15 cellular contexts compared by ENCODE assay signal in genomic region chr14:99645545-99646505, GRCh38. TPM values are rescaled to one million over a fixed set of nuclear protein-coding genes. Genes with fewer than 3 reads are reported as not detected.
A peak's percentile ranks its signal among the peaks of the same experiment; 100 is the strongest.
DNase-seq lines count a peak whose midpoint lies in the region; ATAC-seq, FAIRE-seq and TF ChIP-seq lines count a peak whose summit lies in the region.
"Had no signal": no experiment of that assay in that cellular context is flagged by ENCODE, and none has a peak within 500 bp of the region (broad histone marks: within the 10 kb centered on the region; RNA-seq: fewer than 3 reads in every experiment).

No MANE protein-coding gene starts in this region.

- no peak overlapping the region for H3K27ac Mint-ChIP-seq in neural progenitor cell
- H3K27ac Mint-ChIP-seq: CD4-positive, alpha-beta T cell had no signal

- POLR2A ChIA-PET in A549 (lab: Yijun Ruan, JAX) = no interaction called here

- H3K4me3 ChIP-seq in A549 = peak overlapping the region; percentile 44
- H3K4me3 ChIP-seq in NT2/D1 (ENCODE audit: insufficient read length, low read depth) = peak overlapping the region; percentile 47
- peak overlapping the region; percentile 11 to 45 (median 24) for H3K4me3 ChIP-seq in fibroblast of lung (replicated peaks in 1 of 4; ENCODE audit: control extremely low read depth in 1 of 4, insufficient read depth in 1 of 4, low read depth in 3 of 4, low read length in 4 of 4)
- H3K4me3 ChIP-seq in neural progenitor cell = peak overlapping the region; percentile 36
- H3K4me3 ChIP-seq: PC-9 had no signal

- no peak for TF ChIP-seq POLR2A in A549 (IDR thresholded peaks at IDR 0.05; ENCODE audit: low read length)

- peaks cover 28% of the 10 kb centered on the region for H3K4me1 Mint-ChIP-seq in neural progenitor cell

- H3K4me1 ChIP-seq in A549 (0 out of 3 replicates have a peak, but pooled peaks cover 7% of the 10 kb centered on the region), NT2/D1 (ENCODE audit: insufficient read depth, insufficient read length) (peaks cover 8% of the 10 kb centered on the region), fibroblast of lung (ENCODE audit: control insufficient read depth, extremely low read depth, insufficient read depth, low read length) (no peaks in the 10 kb centered on the region), neural progenitor cell (peaks cover 21% of the 10 kb centered on the region)

- DNase-seq in A549 (ENCODE audit: low read depth in 1 of 2, low spot score in 1 of 2) = no peak
- no peak for DNase-seq in NT2/D1 (ENCODE audit: low read depth, low spot score)
- DNase-seq in fibroblast of lung (ENCODE audit: low read depth in 2 of 2) = no peak
- no peak for DNase-seq in neural progenitor cell (ENCODE audit: low spot score)
- DNase-seq in SKM-1 (lab: John Stamatoyannopoulos, UW; ENCODE audit: unreplicated experiment) = no peak
- no peak for DNase-seq in AML-193 (lab: John Stamatoyannopoulos, UW)
- no peak for DNase-seq in HPDE6-E6E7 (ENCODE audit: extremely low spot score)
- no peak for DNase-seq in NCI-H187 treated with DMSO at 0.1 percent for 48 hours (lab: John Stamatoyannopoulos, UW)
- DNase-seq: activated CD4-positive, alpha-beta T cell treated with anti-CD3 and anti-CD28 coated beads for 1 hour; amniotic stem cell; CD4-positive, alpha-beta T cell; hippocampal formation; NCI-H1105; PC-9 had no signal

- TF ChIP-seq EP300 in A549 (IDR thresholded peaks at IDR 0.05) = no peak

- TF ChIP-seq RAD21 in A549 (conservative IDR thresholded peaks at IDR 0.05 in 1 of 2, IDR thresholded peaks at IDR 0.05 in 1 of 2) = no peak

- peaks cover 23% of the 10 kb centered on the region for H3K27me3 Mint-ChIP-seq in neural progenitor cell (ENCODE audit: insufficient read depth, low read depth)

- FAIRE-seq in A549 (lab: Jason Lieb, UNC) = no peak
- FAIRE-seq: GM12891 had no signal

- no peaks in the 10 kb centered on the region for H3K36me3 Mint-ChIP-seq in neural progenitor cell

- H3K4me2 ChIP-seq in A549 (peak overlapping the region; percentile 86), fibroblast of lung (ENCODE audit: extremely low read depth, insufficient read depth, low read length) (peak overlapping the region; percentile 54), neural progenitor cell (peak overlapping the region; percentile 72)
- H3K4me2 ChIP-seq: PC-9 had no signal

- H3K79me2 ChIP-seq in fibroblast of lung (ENCODE audit: control insufficient read depth, insufficient read depth, low read length) = no peaks in the 10 kb centered on the region
- no peaks in the 10 kb centered on the region for H3K79me2 ChIP-seq in neural progenitor cell (ENCODE audit: low read depth)

- H3K9me3 ChIP-seq in A549 (no peaks in the 10 kb centered on the region), NT2/D1 (ENCODE audit: insufficient read depth, low read length) (no peaks in the 10 kb centered on the region), fibroblast of lung (ENCODE audit: control insufficient read depth, insufficient read depth, low read depth, low read length) (no peaks in the 10 kb centered on the region), neural progenitor cell (ENCODE audit: low read depth) (no peaks in the 10 kb centered on the region)

- peaks cover 2% of the 10 kb centered on the region for H3K9me3 Mint-ChIP-seq in neural progenitor cell
- H3K9me3 Mint-ChIP-seq: CD4-positive, alpha-beta T cell had no signal

- peaks cover 7% of the 10 kb centered on the region for H3F3A ChIP-seq in neural progenitor cell (ENCODE audit: low read depth)

- 58% methylated on average over 26 of the region's 32 CpGs for WGBS in A549 (ENCODE audit: missing lambda C conversion rate)

- TF ChIP-seq CTCF in A549 (IDR thresholded peaks at IDR 0.05) = no peak
- no peak for TF ChIP-seq CTCF in fibroblast of lung (conservative IDR thresholded peaks at IDR 0.05 in 1 of 2, IDR thresholded peaks at IDR 0.05 in 1 of 2; ENCODE audit: low read depth in 1 of 2, low read length in 2 of 2)
- TF ChIP-seq CTCF in neural progenitor cell (IDR thresholded peaks at IDR 0.05) = no peak

- H3K27ac ChIP-seq in A549 (peak overlapping the region; percentile 63 to 82; a peak in 5 of 6 replicates), fibroblast of lung (ENCODE audit: insufficient read depth, low read length) (no peak overlapping the region), neural progenitor cell (no peak overlapping the region)
- H3K27ac ChIP-seq: PC-9 had no signal

- H3K36me3 ChIP-seq in NT2/D1 (ENCODE audit: insufficient read depth, insufficient read length, low read length) (no peaks in the 10 kb centered on the region), fibroblast of lung (ENCODE audit: control insufficient read depth, insufficient read depth, low read length) (no peaks in the 10 kb centered on the region), neural progenitor cell (no peaks in the 10 kb centered on the region)

- no peak for ATAC-seq in A549

- H3K9ac ChIP-seq in NT2/D1 (ENCODE audit: insufficient read length, low read depth) (peak overlapping the region; percentile 76), fibroblast of lung (ENCODE audit: insufficient read depth, low read length) (peak overlapping the region; percentile 51), neural progenitor cell (no peak overlapping the region)

- peak overlapping the region; percentile 18 for H3K4me3 Mint-ChIP-seq in neural progenitor cell
- H3K4me3 Mint-ChIP-seq: CD4-positive, alpha-beta T cell had no signal

- no peaks in the 10 kb centered on the region for H4K20me1 ChIP-seq in fibroblast of lung (ENCODE audit: control insufficient read depth, extremely low read depth, insufficient read depth, low read length)
- no peaks in the 10 kb centered on the region for H4K20me1 ChIP-seq in neural progenitor cell (ENCODE audit: low read depth)

- CTCF ChIA-PET in A549 (lab: Yijun Ruan, JAX) = interaction anchor here (0.5 to 1.4 kb wide), 4 partner anchors 10 to 253 kb away, joined by 3 to 4 read pairs (median 3); no protein-coding TSS in a partner anchor

- H2AFZ ChIP-seq in fibroblast of lung (ENCODE audit: low read length) (peak overlapping the region; percentile 75), neural progenitor cell (replicated peaks) (peak overlapping the region; percentile 96)
- H2AFZ ChIP-seq: PC-9 had no signal

- H3K27me3 ChIP-seq in NT2/D1 (ENCODE audit: insufficient read depth, insufficient read length) (peaks cover 24% of the 10 kb centered on the region), fibroblast of lung (ENCODE audit: control insufficient read depth, insufficient read depth, low read length) (no peaks in the 10 kb centered on the region), neural progenitor cell (peaks cover 26% of the 10 kb centered on the region)

TF ChIP-seq in A549, 52 proteins besides CTCF, POLR2A, EP300 and RAD21 (continues in another document):
- no peak for TF ChIP-seq ELK1 (IDR thresholded peaks at IDR 0.05; ENCODE audit: low read depth, low read length)
- no peak for TF ChIP-seq JUN (IDR thresholded peaks at IDR 0.05)
- TF ChIP-seq FOSL2 (IDR thresholded peaks at IDR 0.05) = no peak
- TF ChIP-seq FOSL2 (CRISPR knock-in tag; IDR thresholded peaks at IDR 0.05) = no peak

RNA-seq across cellular contexts. Expression of gene HHIPL1, which starts 0.9 kb away (rescaled TPM):
- polyA plus RNA-seq in A549 (2011; rRNA removed) (0.19 and 0.21 TPM in 2 replicates), A549 (2017; fragmentation: RNase III; extraction: RNeasy Plus Mini Kit Qiagen cat#74134 plus additional on column Dnase treatment) (0.20 to 0.29 TPM (median 0.23 TPM) in 3 replicates), fibroblast of lung (1.5 and 1.6 TPM in 2 replicates)
- polyA plus RNA-seq in A549 (2012; cell fraction: cytosol; rRNA removed) = 0.26 and 0.38 TPM in 2 replicates
- polyA plus RNA-seq in A549 (2012; cell fraction: nucleus; rRNA removed) = 0.52 and 0.58 TPM in 2 replicates
- polyA minus RNA-seq in A549 (2011; rRNA and poly(A)+ RNA removed) = 0.29 and 0.58 TPM in 2 replicates
- total RNA-seq in fibroblast of lung (7.7 and 9.9 TPM in 2 replicates), neural progenitor cell (ENCODE audit: low replicate concordance) (0.32 and 1.2 TPM in 2 replicates)
- polyA plus RNA-seq in fibroblast of lung (2012) = 2.6 and 2.9 TPM in 2 replicates
- polyA minus RNA-seq in fibroblast of lung (ENCODE audit: low replicate concordance) = 2.4 and 2.7 TPM in 2 replicates
- total RNA-seq: CD4-positive, alpha-beta T cell had no signal

RNA-seq across cellular contexts. Expression of gene CYP46A1, which starts 38.3 kb away (rescaled TPM):
- polyA plus RNA-seq in A549 (2011; rRNA removed) (0.06 and 0.09 TPM in 2 replicates), A549 (2017; fragmentation: RNase III; extraction: RNeasy Plus Mini Kit Qiagen cat#74134 plus additional on column Dnase treatment) (0.12 to 0.13 TPM (median 0.13 TPM) in 3 replicates), fibroblast of lung (0.09 and 0.11 TPM in 2 replicates)
- 0.07 and 0.08 TPM in 2 replicates for polyA plus RNA-seq in A549 (2012; cell fraction: cytosol; rRNA removed)
- 0.22 and 0.65 TPM in 2 replicates for polyA plus RNA-seq in A549 (2012; cell fraction: nucleus; rRNA removed)
- 0.15 and 0.41 TPM in 2 replicates for polyA minus RNA-seq in A549 (2011; rRNA and poly(A)+ RNA removed)
- total RNA-seq in fibroblast of lung (under 0.01 and 0.33 TPM in 2 replicates), neural progenitor cell (ENCODE audit: low replicate concordance) (0.77 and 1.1 TPM in 2 replicates)
- 0.05 and 0.10 TPM in 2 replicates for polyA plus RNA-seq in fibroblast of lung (2012)
- polyA minus RNA-seq in fibroblast of lung (ENCODE audit: low replicate concordance) = 0.20 TPM in 1 of 2 replicates, not detected in the other
- total RNA-seq: PC-9 had no signal

RNA-seq across cellular contexts. Expression of gene CCDC85C, which starts 41.8 kb away (rescaled TPM):
- 10.5 and 11.4 TPM in 2 replicates for polyA plus RNA-seq in A549 (2011; rRNA removed)
- 21.9 and 32.2 TPM in 2 replicates for polyA plus RNA-seq in A549 (2012; cell fraction: cytosol; rRNA removed)
- 39.4 and 46.8 TPM in 2 replicates for polyA plus RNA-seq in A549 (2012; cell fraction: nucleus; rRNA removed)
- 29.0 to 38.0 TPM (median 31.4 TPM) in 3 replicates for polyA plus RNA-seq in A549 (2017; fragmentation: RNase III; extraction: RNeasy Plus Mini Kit Qiagen cat#74134 plus additional on column Dnase treatment)
- 15.0 and 21.7 TPM in 2 replicates for polyA minus RNA-seq in A549 (2011; rRNA and poly(A)+ RNA removed)
- 2.6 and 9.6 TPM in 2 replicates for total RNA-seq in fibroblast of lung
- 4.6 and 8.3 TPM in 2 replicates for polyA plus RNA-seq in fibroblast of lung
- 7.1 and 14.6 TPM in 2 replicates for polyA plus RNA-seq in fibroblast of lung (2012)
- polyA minus RNA-seq in fibroblast of lung (ENCODE audit: low replicate concordance) = 10.7 and 17.9 TPM in 2 replicates
- 19.0 and 41.3 TPM in 2 replicates for total RNA-seq in neural progenitor cell (ENCODE audit: low replicate concordance)

Comparison
In these comparisons a context has a peak if more than half of its experiments do, and no peak if none do; other contexts are left out.
1. H3K27ac ChIP-seq: peak in A549 (2 of 2); none in fibroblast of lung (single experiment) and neural progenitor cell (single experiment).
2. Peak in every context shown above with its lines, with median percentiles within 50 percentile points of each other: H3K4me2 ChIP-seq and H3K4me3 ChIP-seq.